ENCODE assay signal across 8 cellular contexts in genomic region chr6:63597142-63598000, GRCh38. TPM values are rescaled to one million over a fixed set of nuclear protein-coding genes. Genes with fewer than 3 reads are reported as not detected.
A peak's percentile ranks its signal among the peaks of the same experiment; 100 is the strongest.
DNase-seq lines count a peak whose midpoint lies in the region; ATAC-seq and TF ChIP-seq lines count a peak whose summit lies in the region.

No MANE protein-coding gene starts in this region.

- H3K9me3 ChIP-seq in left lung: no peaks in the 10 kb centered on the region

- no peaks in the 10 kb centered on the region for H3K79me2 ChIP-seq in ACC112 (ENCODE audit: control insufficient read depth, insufficient read depth, low read length, unreplicated experiment)

- no peaks in the 10 kb centered on the region for H3K36me3 ChIP-seq in ACC112 (ENCODE audit: insufficient read depth, low read length)
- H3K36me3 ChIP-seq in left lung: no peaks in the 10 kb centered on the region

- peak overlapping the region; percentile 78 for H2AFZ ChIP-seq in ACC112 (ENCODE audit: low read length, unreplicated experiment)

- H3K27me3 ChIP-seq in ACC112 (ENCODE audit: insufficient read depth, low read length): no peaks in the 10 kb centered on the region
- H3K27me3 ChIP-seq in left lung: no peaks in the 10 kb centered on the region

- ATAC-seq in left lung (peak; percentile 62), HG03571 (IDR thresholded peaks at IDR 0.05; ENCODE audit: unreplicated experiment) (no peak)

- H3K27ac ChIP-seq in ACC112 (ENCODE audit: low read depth, low read length) (no peak overlapping the region), left lung (no peak overlapping the region)

- no peak for TF ChIP-seq CTCF in astrocyte of the cerebellum (IDR thresholded peaks at IDR 0.05; ENCODE audit: low read depth, low read length, missing control alignments)
- TF ChIP-seq CTCF in left lung (IDR thresholded peaks at IDR 0.05): no peak

- intact Hi-C loops in left lung (cut with DNase I): loop anchor here in 1 of 2 donors (10.0 kb wide), 1 partner anchor 167 kb away; no protein-coding TSS in a partner anchor
- intact Hi-C loops in head of caudate nucleus (cut with DNase I): no loop called here
- intact Hi-C loops in posterior cingulate gyrus (cut with DNase I): no loop called here

- in situ Hi-C loops in astrocyte of the cerebellum (cut with HindIII; ENCODE audit: low sequenced_read_pairs): no loop called here

- DNase-seq in HCEC 1CT (peak; percentile 17), astrocyte of the cerebellum (ENCODE audit: low read depth) (no peak), left lung (no peak), head of caudate nucleus (no peak), posterior cingulate gyrus (no peak), GM19240 (ENCODE audit: insufficient read length, low spot score) (no peak)

- H3K4me1 ChIP-seq in ACC112 (ENCODE audit: control insufficient read depth, insufficient read depth, low read length, unreplicated experiment) (peaks cover 5% of the 10 kb centered on the region), left lung (peaks cover 0 to 15% of the 10 kb centered on the region in 2 donors)

- H3K4me3 ChIP-seq in ACC112 (ENCODE audit: low read depth, low read length) (peak overlapping the region; percentile 80), astrocyte of the cerebellum (ENCODE audit: low read depth, low read length) (peak overlapping the region; percentile 59), left lung (peak overlapping the region; percentile 31 to 38)

RNA-seq across cellular contexts. Expression of gene PTP4A1, which starts 25.1 kb away (rescaled TPM):
- 100 to 1,000 TPM in 1 of 2 donors, 10 to 100 TPM in 1; 85.6 to 119 TPM for total RNA-seq in left lung

RNA-seq across cellular contexts. Expression of gene PHF3, which starts 38.2 kb away (rescaled TPM):
- 10 to 100 TPM; 44.5 to 46.0 TPM for total RNA-seq in left lung
